2 cellular contexts compared by ENCODE assay signal in the genomic region with DNA sequence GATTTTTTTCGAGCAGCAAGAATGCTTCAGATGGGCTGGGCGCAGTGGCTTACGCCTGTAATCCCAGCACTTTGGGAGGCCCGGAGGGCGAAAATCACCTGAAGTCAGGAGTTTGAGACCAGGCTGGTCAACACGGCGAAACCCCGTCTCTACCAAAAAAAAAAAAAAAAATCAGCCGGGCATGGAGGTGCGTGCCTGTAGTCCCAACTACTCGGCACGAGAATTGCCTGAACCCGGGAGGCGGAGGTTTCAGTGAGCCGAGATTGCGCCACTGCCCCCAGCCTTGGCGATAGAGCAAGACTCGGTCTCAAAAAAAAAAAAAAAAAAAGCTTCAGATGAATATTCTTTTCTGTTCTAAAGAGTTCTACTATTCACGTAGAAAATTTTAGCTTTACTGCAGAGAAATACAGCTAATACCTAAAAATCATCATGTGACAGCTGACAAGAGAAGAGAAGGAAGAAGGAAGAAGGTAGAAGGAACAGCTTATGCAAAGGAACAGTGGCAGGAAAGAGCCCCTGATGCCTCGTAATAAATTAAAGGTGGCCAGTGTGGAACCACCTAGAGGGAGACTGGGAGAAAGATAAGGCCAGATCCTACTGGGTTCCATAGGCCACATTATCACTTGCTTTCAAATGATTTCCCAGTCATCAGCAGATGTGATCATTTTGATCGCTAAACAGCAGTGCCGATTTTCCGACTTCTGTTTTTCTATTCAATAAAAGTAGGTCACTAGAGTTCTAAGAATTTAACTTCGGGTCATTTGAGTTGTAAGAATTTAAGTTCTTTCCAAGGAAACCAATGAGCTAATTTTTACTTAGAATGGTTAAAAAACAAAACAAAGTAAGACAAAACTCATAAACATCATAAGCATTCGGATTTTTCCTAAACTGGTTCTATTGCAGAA.
TF ChIP-seq lines count a peak whose summit lies in the region.

No MANE protein-coding gene starts in this region.

TF ChIP-seq in A549, 52 proteins besides CTCF, POLR2A, EP300 and RAD21:
- TF ChIP-seq FOSB (CRISPR knock-in tag; IDR thresholded peaks at IDR 0.05) (no peak), ZSCAN20 (CRISPR knock-in tag; IDR thresholded peaks at IDR 0.05) (no peak), KDM5A (IDR thresholded peaks at IDR 0.05) (no peak), RCOR1 (IDR thresholded peaks at IDR 0.05; ENCODE audit: low read depth, low read length) (no peak), PBX3 (IDR thresholded peaks at IDR 0.05) (no peak), MAFK (IDR thresholded peaks at IDR 0.05; ENCODE audit: partially characterized antibody) (no peak), ESRRA (IDR thresholded peaks at IDR 0.05; ENCODE audit: borderline replicate concordance, low read length) (no peak), HEYL (CRISPR knock-in tag; IDR thresholded peaks at IDR 0.05) (no peak), JUN (IDR thresholded peaks at IDR 0.05) (no peak), CBX2 (IDR thresholded peaks at IDR 0.05; ENCODE audit: borderline replicate concordance, low read depth) (no peak)
- TF ChIP-seq, protein P1, sequence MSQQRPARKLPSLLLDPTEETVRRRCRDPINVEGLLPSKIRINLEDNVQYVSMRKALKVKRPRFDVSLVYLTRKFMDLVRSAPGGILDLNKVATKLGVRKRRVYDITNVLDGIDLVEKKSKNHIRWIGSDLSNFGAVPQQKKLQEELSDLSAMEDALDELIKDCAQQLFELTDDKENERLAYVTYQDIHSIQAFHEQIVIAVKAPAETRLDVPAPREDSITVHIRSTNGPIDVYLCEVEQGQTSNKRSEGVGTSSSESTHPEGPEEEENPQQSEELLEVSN (IDR thresholded peaks at IDR 0.05; ENCODE audit: borderline replicate concordance, low read depth) = no peak

TF ChIP-seq in K562, 482 proteins besides CTCF, POLR2A, EP300 and RAD21 (continues in another document):
- TF ChIP-seq GATA2 (CRISPR knock-in tag; IDR thresholded peaks at IDR 0.05) (no peak; the same call in 1 of the 2 replicates), SLC30A9 (CRISPR knock-in tag; IDR thresholded peaks at IDR 0.05) (no peak), ZNF644 (tag; IDR thresholded peaks at IDR 0.05; ENCODE audit: low read depth) (no peak), ZNF518B (CRISPR knock-in tag; IDR thresholded peaks at IDR 0.05) (no peak), KDM1A (IDR thresholded peaks at IDR 0.05) (peak; percentile 42 to 45; a peak in 2 of 4 replicates), ZNF140 (CRISPR knock-in tag; IDR thresholded peaks at IDR 0.05) (no peak), PHF21A (IDR thresholded peaks at IDR 0.05; ENCODE audit: borderline replicate concordance, low read depth) (0 out of 2 replicates have a peak, but pooled peaks have one; percentile 33), CREB5 (CRISPR knock-in tag; IDR thresholded peaks at IDR 0.05) (no peak), NR2F6 (CRISPR knock-in tag; IDR thresholded peaks at IDR 0.05) (no peak), OTX1 (CRISPR knock-in tag; IDR thresholded peaks at IDR 0.05) (no peak), ERF (CRISPR knock-in tag; IDR thresholded peaks at IDR 0.05) (no peak), PHF8 (IDR thresholded peaks at IDR 0.05; ENCODE audit: borderline replicate concordance, low read length) (no peak), KLF16 (IDR thresholded peaks at IDR 0.05) (no peak), UBTF (IDR thresholded peaks at IDR 0.05; ENCODE audit: borderline replicate concordance in 1 of 2, low read depth in 2 of 2, low read length in 2 of 2) (no peak), CEBPG (CRISPR knock-in tag; IDR thresholded peaks at IDR 0.05) (no peak), CEBPG (tag; conservative IDR thresholded peaks at IDR 0.05 in 1 of 2, IDR thresholded peaks at IDR 0.05 in 1 of 2) (peak in 1 of 2 experiments; percentile 80; a peak in 2 of 4 replicates), TCFL5 (CRISPR knock-in tag; conservative IDR thresholded peaks at IDR 0.05) (no peak), IRF9 (tag; IDR thresholded peaks at IDR 0.05) (no peak), CSDE1 (IDR thresholded peaks at IDR 0.05) (no peak; a peak in 1 of 4 replicates), CHD4 (IDR thresholded peaks at IDR 0.05; ENCODE audit: insufficient read depth, insufficient replicate concordance, low read depth, low read length, poor library complexity, severe bottlenecking) (no peak), ZNF23 (CRISPR knock-in tag; IDR thresholded peaks at IDR 0.05) (no peak)
- TF ChIP-seq, protein P2, sequence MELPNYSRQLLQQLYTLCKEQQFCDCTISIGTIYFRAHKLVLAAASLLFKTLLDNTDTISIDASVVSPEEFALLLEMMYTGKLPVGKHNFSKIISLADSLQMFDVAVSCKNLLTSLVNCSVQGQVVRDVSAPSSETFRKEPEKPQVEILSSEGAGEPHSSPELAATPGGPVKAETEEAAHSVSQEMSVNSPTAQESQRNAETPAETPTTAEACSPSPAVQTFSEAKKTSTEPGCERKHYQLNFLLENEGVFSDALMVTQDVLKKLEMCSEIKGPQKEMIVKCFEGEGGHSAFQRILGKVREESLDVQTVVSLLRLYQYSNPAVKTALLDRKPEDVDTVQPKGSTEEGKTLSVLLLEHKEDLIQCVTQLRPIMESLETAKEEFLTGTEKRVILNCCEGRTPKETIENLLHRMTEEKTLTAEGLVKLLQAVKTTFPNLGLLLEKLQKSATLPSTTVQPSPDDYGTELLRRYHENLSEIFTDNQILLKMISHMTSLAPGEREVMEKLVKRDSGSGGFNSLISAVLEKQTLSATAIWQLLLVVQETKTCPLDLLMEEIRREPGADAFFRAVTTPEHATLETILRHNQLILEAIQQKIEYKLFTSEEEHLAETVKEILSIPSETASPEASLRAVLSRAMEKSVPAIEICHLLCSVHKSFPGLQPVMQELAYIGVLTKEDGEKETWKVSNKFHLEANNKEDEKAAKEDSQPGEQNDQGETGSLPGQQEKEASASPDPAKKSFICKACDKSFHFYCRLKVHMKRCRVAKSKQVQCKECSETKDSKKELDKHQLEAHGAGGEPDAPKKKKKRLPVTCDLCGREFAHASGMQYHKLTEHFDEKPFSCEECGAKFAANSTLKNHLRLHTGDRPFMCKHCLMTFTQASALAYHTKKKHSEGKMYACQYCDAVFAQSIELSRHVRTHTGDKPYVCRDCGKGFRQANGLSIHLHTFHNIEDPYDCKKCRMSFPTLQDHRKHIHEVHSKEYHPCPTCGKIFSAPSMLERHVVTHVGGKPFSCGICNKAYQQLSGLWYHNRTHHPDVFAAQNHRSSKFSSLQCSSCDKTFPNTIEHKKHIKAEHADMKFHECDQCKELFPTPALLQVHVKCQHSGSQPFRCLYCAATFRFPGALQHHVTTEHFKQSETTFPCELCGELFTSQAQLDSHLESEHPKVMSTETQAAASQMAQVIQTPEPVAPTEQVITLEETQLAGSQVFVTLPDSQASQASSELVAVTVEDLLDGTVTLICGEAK (IDR thresholded peaks at IDR 0.05) = no peak
- TF ChIP-seq, protein P2 (CRISPR knock-in tag; IDR thresholded peaks at IDR 0.05) = no peak
- TF ChIP-seq, protein P3, sequence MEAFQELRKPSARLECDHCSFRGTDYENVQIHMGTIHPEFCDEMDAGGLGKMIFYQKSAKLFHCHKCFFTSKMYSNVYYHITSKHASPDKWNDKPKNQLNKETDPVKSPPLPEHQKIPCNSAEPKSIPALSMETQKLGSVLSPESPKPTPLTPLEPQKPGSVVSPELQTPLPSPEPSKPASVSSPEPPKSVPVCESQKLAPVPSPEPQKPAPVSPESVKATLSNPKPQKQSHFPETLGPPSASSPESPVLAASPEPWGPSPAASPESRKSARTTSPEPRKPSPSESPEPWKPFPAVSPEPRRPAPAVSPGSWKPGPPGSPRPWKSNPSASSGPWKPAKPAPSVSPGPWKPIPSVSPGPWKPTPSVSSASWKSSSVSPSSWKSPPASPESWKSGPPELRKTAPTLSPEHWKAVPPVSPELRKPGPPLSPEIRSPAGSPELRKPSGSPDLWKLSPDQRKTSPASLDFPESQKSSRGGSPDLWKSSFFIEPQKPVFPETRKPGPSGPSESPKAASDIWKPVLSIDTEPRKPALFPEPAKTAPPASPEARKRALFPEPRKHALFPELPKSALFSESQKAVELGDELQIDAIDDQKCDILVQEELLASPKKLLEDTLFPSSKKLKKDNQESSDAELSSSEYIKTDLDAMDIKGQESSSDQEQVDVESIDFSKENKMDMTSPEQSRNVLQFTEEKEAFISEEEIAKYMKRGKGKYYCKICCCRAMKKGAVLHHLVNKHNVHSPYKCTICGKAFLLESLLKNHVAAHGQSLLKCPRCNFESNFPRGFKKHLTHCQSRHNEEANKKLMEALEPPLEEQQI (IDR thresholded peaks at IDR 0.05) = 0 out of 2 replicates have a peak, but pooled peaks have one; percentile 20
- TF ChIP-seq, protein P4, sequence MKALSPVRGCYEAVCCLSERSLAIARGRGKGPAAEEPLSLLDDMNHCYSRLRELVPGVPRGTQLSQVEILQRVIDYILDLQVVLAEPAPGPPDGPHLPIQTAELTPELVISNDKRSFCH (CRISPR knock-in tag; IDR thresholded peaks at IDR 0.05) = no peak
- TF ChIP-seq, protein P4 (tag; IDR thresholded peaks at IDR 0.05) = no peak
